ENCODE assay signal across 1 cellular context in the genomic region with DNA sequence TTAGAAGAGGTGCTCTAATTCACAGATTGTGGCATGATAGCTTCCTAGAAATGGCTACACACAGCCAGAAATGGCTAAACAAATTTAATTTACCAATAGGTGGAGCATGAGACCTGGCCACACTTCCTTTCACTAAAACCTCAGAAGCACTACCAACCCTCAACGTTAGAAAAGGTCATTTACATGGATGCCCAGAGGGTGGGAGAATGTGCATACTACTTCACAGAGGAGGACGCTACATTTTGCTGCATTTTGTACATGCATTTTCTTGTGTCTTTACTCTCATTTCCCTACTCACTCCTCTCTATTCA.
TF ChIP-seq lines count a peak whose summit lies in the region.

No MANE protein-coding gene starts in this region.

TF ChIP-seq in HCT116, 20 proteins besides CTCF, POLR2A, EP300 and RAD21:
- TF ChIP-seq, protein P1, sequence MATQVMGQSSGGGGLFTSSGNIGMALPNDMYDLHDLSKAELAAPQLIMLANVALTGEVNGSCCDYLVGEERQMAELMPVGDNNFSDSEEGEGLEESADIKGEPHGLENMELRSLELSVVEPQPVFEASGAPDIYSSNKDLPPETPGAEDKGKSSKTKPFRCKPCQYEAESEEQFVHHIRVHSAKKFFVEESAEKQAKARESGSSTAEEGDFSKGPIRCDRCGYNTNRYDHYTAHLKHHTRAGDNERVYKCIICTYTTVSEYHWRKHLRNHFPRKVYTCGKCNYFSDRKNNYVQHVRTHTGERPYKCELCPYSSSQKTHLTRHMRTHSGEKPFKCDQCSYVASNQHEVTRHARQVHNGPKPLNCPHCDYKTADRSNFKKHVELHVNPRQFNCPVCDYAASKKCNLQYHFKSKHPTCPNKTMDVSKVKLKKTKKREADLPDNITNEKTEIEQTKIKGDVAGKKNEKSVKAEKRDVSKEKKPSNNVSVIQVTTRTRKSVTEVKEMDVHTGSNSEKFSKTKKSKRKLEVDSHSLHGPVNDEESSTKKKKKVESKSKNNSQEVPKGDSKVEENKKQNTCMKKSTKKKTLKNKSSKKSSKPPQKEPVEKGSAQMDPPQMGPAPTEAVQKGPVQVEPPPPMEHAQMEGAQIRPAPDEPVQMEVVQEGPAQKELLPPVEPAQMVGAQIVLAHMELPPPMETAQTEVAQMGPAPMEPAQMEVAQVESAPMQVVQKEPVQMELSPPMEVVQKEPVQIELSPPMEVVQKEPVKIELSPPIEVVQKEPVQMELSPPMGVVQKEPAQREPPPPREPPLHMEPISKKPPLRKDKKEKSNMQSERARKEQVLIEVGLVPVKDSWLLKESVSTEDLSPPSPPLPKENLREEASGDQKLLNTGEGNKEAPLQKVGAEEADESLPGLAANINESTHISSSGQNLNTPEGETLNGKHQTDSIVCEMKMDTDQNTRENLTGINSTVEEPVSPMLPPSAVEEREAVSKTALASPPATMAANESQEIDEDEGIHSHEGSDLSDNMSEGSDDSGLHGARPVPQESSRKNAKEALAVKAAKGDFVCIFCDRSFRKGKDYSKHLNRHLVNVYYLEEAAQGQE (IDR thresholded peaks at IDR 0.05; ENCODE audit: low read depth) = no peak
- TF ChIP-seq, protein P2, sequence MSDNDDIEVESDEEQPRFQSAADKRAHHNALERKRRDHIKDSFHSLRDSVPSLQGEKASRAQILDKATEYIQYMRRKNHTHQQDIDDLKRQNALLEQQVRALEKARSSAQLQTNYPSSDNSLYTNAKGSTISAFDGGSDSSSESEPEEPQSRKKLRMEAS (IDR thresholded peaks at IDR 0.05) = no peak
- TF ChIP-seq ELF1 (IDR thresholded peaks at IDR 0.05; ENCODE audit: borderline replicate concordance, low read depth) = no peak
- TF ChIP-seq EZH2phosphoT487 (IDR thresholded peaks at IDR 0.05; ENCODE audit: borderline replicate concordance) = no peak
- TF ChIP-seq, protein P3, sequence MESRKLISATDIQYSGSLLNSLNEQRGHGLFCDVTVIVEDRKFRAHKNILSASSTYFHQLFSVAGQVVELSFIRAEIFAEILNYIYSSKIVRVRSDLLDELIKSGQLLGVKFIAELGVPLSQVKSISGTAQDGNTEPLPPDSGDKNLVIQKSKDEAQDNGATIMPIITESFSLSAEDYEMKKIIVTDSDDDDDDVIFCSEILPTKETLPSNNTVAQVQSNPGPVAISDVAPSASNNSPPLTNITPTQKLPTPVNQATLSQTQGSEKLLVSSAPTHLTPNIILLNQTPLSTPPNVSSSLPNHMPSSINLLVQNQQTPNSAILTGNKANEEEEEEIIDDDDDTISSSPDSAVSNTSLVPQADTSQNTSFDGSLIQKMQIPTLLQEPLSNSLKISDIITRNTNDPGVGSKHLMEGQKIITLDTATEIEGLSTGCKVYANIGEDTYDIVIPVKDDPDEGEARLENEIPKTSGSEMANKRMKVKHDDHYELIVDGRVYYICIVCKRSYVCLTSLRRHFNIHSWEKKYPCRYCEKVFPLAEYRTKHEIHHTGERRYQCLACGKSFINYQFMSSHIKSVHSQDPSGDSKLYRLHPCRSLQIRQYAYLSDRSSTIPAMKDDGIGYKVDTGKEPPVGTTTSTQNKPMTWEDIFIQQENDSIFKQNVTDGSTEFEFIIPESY (IDR thresholded peaks at IDR 0.05; ENCODE audit: extremely low read depth, insufficient replicate concordance, low read length) = no peak
- TF ChIP-seq YY1 (IDR thresholded peaks at IDR 0.05; ENCODE audit: extremely low read depth, insufficient replicate concordance, low read depth, low read length) = no peak
- TF ChIP-seq POLR2AphosphoS5 (IDR thresholded peaks at IDR 0.05; ENCODE audit: low read depth, low read length) = no peak
- TF ChIP-seq ZFX (IDR thresholded peaks at IDR 0.05) = no peak
- no peak for TF ChIP-seq EZH2 (IDR thresholded peaks at IDR 0.05)
- TF ChIP-seq, protein P4, sequence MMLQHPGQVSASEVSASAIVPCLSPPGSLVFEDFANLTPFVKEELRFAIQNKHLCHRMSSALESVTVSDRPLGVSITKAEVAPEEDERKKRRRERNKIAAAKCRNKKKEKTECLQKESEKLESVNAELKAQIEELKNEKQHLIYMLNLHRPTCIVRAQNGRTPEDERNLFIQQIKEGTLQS (IDR thresholded peaks at IDR 0.05) = no peak
- TF ChIP-seq CEBPB (IDR thresholded peaks at IDR 0.05; ENCODE audit: low read depth) = no peak
- TF ChIP-seq CBX3 (IDR thresholded peaks at IDR 0.05; ENCODE audit: low read depth) = no peak
- no peak for TF ChIP-seq SP1 (IDR thresholded peaks at IDR 0.05; ENCODE audit: low read depth)
- TF ChIP-seq ZNF274 (IDR thresholded peaks at IDR 0.05; ENCODE audit: low read depth, low read length) = no peak
- no peak for TF ChIP-seq FOSL1 (IDR thresholded peaks at IDR 0.05; ENCODE audit: low read depth)
- TF ChIP-seq SIN3A (IDR thresholded peaks at IDR 0.05; ENCODE audit: low read depth) = no peak
TF ChIP-seq in HCT116: peak in this region for 0.
